ENCODE assay signal across 10 cellular contexts in the genomic region with DNA sequence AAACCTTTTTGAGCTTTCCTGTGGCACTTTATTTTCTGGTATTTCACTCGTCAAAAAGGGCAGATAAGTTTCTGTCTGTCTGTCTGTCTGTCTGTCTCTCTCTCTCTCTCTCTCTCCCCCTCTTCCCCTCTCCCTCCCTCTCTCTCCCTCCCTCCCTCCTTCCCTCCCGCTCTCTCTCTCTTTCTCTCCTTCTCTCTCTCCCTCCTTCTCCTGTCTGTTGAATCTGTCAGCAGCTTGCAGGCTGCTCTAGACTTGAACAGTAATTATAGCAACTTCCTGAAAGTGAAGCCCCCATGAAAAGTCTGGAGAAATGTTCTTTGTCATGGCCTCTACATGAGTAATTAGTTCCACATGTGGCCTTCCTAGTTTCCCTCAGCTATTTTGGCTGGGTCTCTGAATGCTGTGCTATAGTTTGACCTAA.
A peak's percentile ranks its signal among the peaks of the same experiment; 100 is the strongest.
DNase-seq lines count a peak whose midpoint lies in the region; TF ChIP-seq lines count a peak whose summit lies in the region.
"Had no signal": no experiment of that assay in that cellular context is flagged by ENCODE, and none has a peak within 500 bp of the region (broad histone marks: within the 10 kb centered on the region; RNA-seq: fewer than 3 reads in every experiment).

No MANE protein-coding gene starts in this region.

- H3K27ac ChIP-seq in SJCRH30 (peak overlapping the region; percentile 95), osteoblast (ENCODE audit: low read depth, low read length) (peak overlapping the region; percentile 95)

- no peaks in the 10 kb centered on the region for H4K20me1 ChIP-seq in osteoblast (ENCODE audit: insufficient read depth, low read length)

- DNase-seq in AG04449 (ENCODE audit: low read depth, low spot score) (no peak), SJCRH30 (peak; percentile 58 to 84), fibroblast of pulmonary artery (ENCODE audit: low read depth) (peak; percentile 70), osteoblast (ENCODE audit: insufficient read length, low spot score, missing footprints) (no peak), hypothalamus (lab: John Stamatoyannopoulos, UW) (no peak), immature natural killer cell (no peak), kidney glomerular epithelial cell (lab: John Stamatoyannopoulos, UW) (no peak), SHP77 (lab: John Stamatoyannopoulos, UW) (no peak)
- DNase-seq: activated naive CD4-positive, alpha-beta T cell treated with anti-CD3 and anti-CD28 coated beads, Interleukin-2, amount 10 ng/mL, durations not matched to agents 7 days and 5 days; naive thymus-derived CD4-positive, alpha-beta T cell had no signal

- CTCF ChIA-PET in AG04449 (lab: Yijun Ruan, JAX): interaction anchor here (0.8 to 1.7 kb wide), 6 partner anchors 11 to 266 kb away, joined by 3 to 4 read pairs (median 3); no protein-coding TSS in a partner anchor

- H2AFZ ChIP-seq in osteoblast (ENCODE audit: low read length): peak overlapping the region; percentile 33

- H3K36me3 Mint-ChIP-seq in immature natural killer cell: peaks cover 0 to 4% (median 0%) of the 10 kb centered on the region in 3 donors
- H3K36me3 Mint-ChIP-seq: activated naive CD4-positive, alpha-beta T cell treated with anti-CD3 and anti-CD28 coated beads, Interleukin-2, amount 10 ng/mL, durations not matched to agents 7 days and 5 days had no signal

- H3K79me2 ChIP-seq in osteoblast (ENCODE audit: insufficient read depth, low read length): peaks cover 31% of the 10 kb centered on the region

- no peak overlapping the region for H3K27ac Mint-ChIP-seq in immature natural killer cell
- H3K27ac Mint-ChIP-seq: activated naive CD4-positive, alpha-beta T cell treated with anti-CD3 and anti-CD28 coated beads, Interleukin-2, amount 10 ng/mL, durations not matched to agents 7 days and 5 days had no signal

- H3K9me3 Mint-ChIP-seq in immature natural killer cell: no peaks in the 10 kb centered on the region
- H3K9me3 Mint-ChIP-seq: activated naive CD4-positive, alpha-beta T cell treated with anti-CD3 and anti-CD28 coated beads, Interleukin-2, amount 10 ng/mL, durations not matched to agents 7 days and 5 days; naive thymus-derived CD4-positive, alpha-beta T cell had no signal

- H3K9me3 ChIP-seq in SJCRH30 (replicated peaks) (no peaks in the 10 kb centered on the region), osteoblast (ENCODE audit: low read depth, low read length) (no peaks in the 10 kb centered on the region)

- H3K4me3 Mint-ChIP-seq in immature natural killer cell: no peak overlapping the region
- H3K4me3 Mint-ChIP-seq: activated naive CD4-positive, alpha-beta T cell treated with anti-CD3 and anti-CD28 coated beads, Interleukin-2, amount 10 ng/mL, durations not matched to agents 7 days and 5 days; naive thymus-derived CD4-positive, alpha-beta T cell had no signal

- POLR2A ChIA-PET in AG04449 (lab: Yijun Ruan, JAX): interaction anchor here (0.6 to 2.0 kb wide), 16 partner anchors 9 to 254 kb away, joined by 3 to 18 read pairs (median 4); no protein-coding TSS in a partner anchor

- peaks cover 0 to 3% (median 0%) of the 10 kb centered on the region in 3 donors for H3K27me3 Mint-ChIP-seq in immature natural killer cell (ENCODE audit: low read depth in 3 of 3)
- H3K27me3 Mint-ChIP-seq: activated naive CD4-positive, alpha-beta T cell treated with anti-CD3 and anti-CD28 coated beads, Interleukin-2, amount 10 ng/mL, durations not matched to agents 7 days and 5 days; naive thymus-derived CD4-positive, alpha-beta T cell had no signal

- peaks cover 23% of the 10 kb centered on the region for H3K4me1 ChIP-seq in SJCRH30
- peaks cover 41% of the 10 kb centered on the region for H3K4me1 ChIP-seq in osteoblast (ENCODE audit: insufficient read depth, low read length)

- TF ChIP-seq CTCF in AG04449 (IDR thresholded peaks at IDR 0.05; ENCODE audit: insufficient read depth, low read length, missing control alignments) (no peak), fibroblast of pulmonary artery (IDR thresholded peaks at IDR 0.05; ENCODE audit: low read length, missing control alignments) (no peak), osteoblast (IDR thresholded peaks at IDR 0.05; ENCODE audit: extremely low read depth, low read depth, low read length) (no peak)

- H3K36me3 ChIP-seq in SJCRH30 (peaks cover 30% of the 10 kb centered on the region), osteoblast (ENCODE audit: insufficient read depth, low read length) (peaks cover 13% of the 10 kb centered on the region)

- H3K27me3 ChIP-seq in SJCRH30 (no peaks in the 10 kb centered on the region), osteoblast (ENCODE audit: insufficient read depth, low read length) (no peaks in the 10 kb centered on the region)

- peaks cover 0 to 4% of the 10 kb centered on the region in 2 donors for H3K4me1 Mint-ChIP-seq in immature natural killer cell
- H3K4me1 Mint-ChIP-seq: activated naive CD4-positive, alpha-beta T cell treated with anti-CD3 and anti-CD28 coated beads, Interleukin-2, amount 10 ng/mL, durations not matched to agents 7 days and 5 days had no signal

- H3K4me2 ChIP-seq in osteoblast (ENCODE audit: insufficient read depth, low read length): peak overlapping the region; percentile 79

- peak overlapping the region; percentile 80 for H3K4me3 ChIP-seq in AG04449 (ENCODE audit: low read depth, low read length)
- peak overlapping the region; percentile 69 for H3K4me3 ChIP-seq in SJCRH30
- peak overlapping the region; percentile 80 for H3K4me3 ChIP-seq in fibroblast of pulmonary artery (replicated peaks; ENCODE audit: low read depth, low read length)
- peak overlapping the region; percentile 85 for H3K4me3 ChIP-seq in osteoblast (ENCODE audit: insufficient read depth, low read length)

Comparison
In these comparisons a context has a peak if more than half of its experiments do, and no peak if none do; other contexts are left out.
1. DNase-seq: peak in SJCRH30 (2 of 2) and fibroblast of pulmonary artery (single experiment); none in AG04449 (single experiment), osteoblast (single experiment), hypothalamus (0 of 51), immature natural killer cell (0 of 3), kidney glomerular epithelial cell (single experiment) and SHP77 (0 of 2).
2. Peak in every context shown above with its lines, with median percentiles within 50 percentile points of each other: H3K4me3 ChIP-seq.